9 cellular contexts compared by ENCODE assay signal in genomic region chr17:6070895-6071511, GRCh38. TPM values are rescaled to one million over a fixed set of nuclear protein-coding genes. Genes with fewer than 3 reads are reported as not detected.
DNase-seq lines count a peak whose midpoint lies in the region; ATAC-seq, FAIRE-seq and TF ChIP-seq lines count a peak whose summit lies in the region.
"Had no signal": no experiment of that assay in that cellular context is flagged by ENCODE, and none has a peak within 500 bp of the region (broad histone marks: within the 10 kb centered on the region; RNA-seq: fewer than 3 reads in every experiment).

No MANE protein-coding gene starts in this region.

- TF ChIP-seq EP300 in HepG2 (IDR thresholded peaks at IDR 0.05; ENCODE audit: low read depth in 2 of 2, low read length in 2 of 2) (no peak), HepG2 (CRISPR knock-in tag; IDR thresholded peaks at IDR 0.05; ENCODE audit: borderline replicate concordance) (no peak), suprapubic skin (IDR thresholded peaks at IDR 0.05) (no peak)

- H3K4me3 Mint-ChIP-seq in central memory CD8-positive, alpha-beta T cell, result peak overlapping the region; percentile 48

- peak overlapping the region; percentile 69 for H3K4me2 ChIP-seq in HepG2 (ENCODE audit: low read depth, low read length)

- H3K36me3 ChIP-seq in HepG2 (replicated peaks in 1 of 2; ENCODE audit: control insufficient read depth in 1 of 2, insufficient read depth in 2 of 2, low read length in 2 of 2) (no peaks in the 10 kb centered on the region), suprapubic skin (no peaks in the 10 kb centered on the region)

- peaks cover 13% of the 10 kb centered on the region for H3K4me1 Mint-ChIP-seq in central memory CD8-positive, alpha-beta T cell

- H3K27ac ChIP-seq in HepG2 (ENCODE audit: extremely low read length, insufficient read depth, low read length), result no peak overlapping the region
- H3K27ac ChIP-seq in suprapubic skin, result no peak overlapping the region

- ATAC-seq in central memory CD8-positive, alpha-beta T cell (replicated peaks; ENCODE audit: extremely low read depth, poor library complexity, severe bottlenecking), result no peak
- peak; percentile 27; the same call in 2 of the 3 replicates for ATAC-seq in HepG2
- no peak for ATAC-seq in HG03442 (IDR thresholded peaks at IDR 0.05; ENCODE audit: unreplicated experiment)

- H3K27me3 ChIP-seq in HepG2 (ENCODE audit: control insufficient read depth in 1 of 2, insufficient read depth in 2 of 2, low read length in 2 of 2) (peaks cover 6 to 39% of the 10 kb centered on the region in 2 experiments), suprapubic skin (peaks cover 87% of the 10 kb centered on the region)

- H3K27ac Mint-ChIP-seq in central memory CD8-positive, alpha-beta T cell (ENCODE audit: low read depth), result no peak overlapping the region

- no peak for FAIRE-seq in HepG2 (lab: Jason Lieb, UNC)

- H3K4me3 ChIP-seq in HepG2 (replicated peaks in 1 of 3; ENCODE audit: insufficient read depth in 1 of 3, low read depth in 2 of 3, low read length in 3 of 3) (peak overlapping the region; percentile 47 to 69 (median 53)), suprapubic skin (peak overlapping the region; percentile 61)

- no TSS peak for BruUV-seq in HepG2 (replicated peaks; lab: Mats Ljungman, UMichigan)

- H3K9ac ChIP-seq in HepG2 (ENCODE audit: insufficient read depth, low read depth, low read length), result no peak overlapping the region

- H3K27me3 Mint-ChIP-seq in central memory CD8-positive, alpha-beta T cell, result peaks cover 89% of the 10 kb centered on the region

- intact Hi-C loops in HepG2 (cut with micrococcal nuclease; ENCODE audit: unreplicated experiment), result no loop called here

- H4K20me1 ChIP-seq in HepG2 (ENCODE audit: insufficient read depth, low read length), result no peaks in the 10 kb centered on the region

- H3K79me2 ChIP-seq in HepG2 (ENCODE audit: insufficient read depth, low read length), result no peaks in the 10 kb centered on the region

- DNase-seq in NCI-H345 (lab: John Stamatoyannopoulos, UW) (peak; percentile 18), NCI-H345 treated with DMSO at 0.1 percent for 48 hours (lab: John Stamatoyannopoulos, UW; ENCODE audit: unreplicated experiment) (no peak), HepG2 (ENCODE audit: low spot score) (no peak), suprapubic skin (ENCODE audit: low spot score in 2 of 2) (no peak), GM19238 (ENCODE audit: insufficient read length, low spot score) (no peak), NCI-H187 treated with DMSO at 0.1 percent for 48 hours (lab: John Stamatoyannopoulos, UW) (no peak)
- DNase-seq in central memory CD8-positive, alpha-beta T cell (ENCODE audit: low spot score in 2 of 2), result no peak
- DNase-seq: NCI-H1436 treated with DMSO at 0.1 percent for 48 hours had no signal

- no peak for TF ChIP-seq RAD21 in HepG2 (CRISPR knock-in tag; IDR thresholded peaks at IDR 0.05)

- H2AFZ ChIP-seq in HepG2 (ENCODE audit: low read length), result peak overlapping the region; percentile 42

- CTCF ChIA-PET in HepG2 (lab: Yijun Ruan, JAX; ENCODE audit: low intra/inter-chr PET ratio, low total read pairs), result no interaction called here

- POLR2A ChIA-PET in HepG2 (lab: Yijun Ruan, JAX), result interaction anchor here (1.4 kb wide), 1 partner anchor 9 kb away, joined by 6 read pairs; no protein-coding TSS in a partner anchor

- H3K9me3 ChIP-seq in HepG2 (ENCODE audit: low read length) (no peaks in the 10 kb centered on the region), suprapubic skin (no peaks in the 10 kb centered on the region)

- peaks cover 15% of the 10 kb centered on the region for H3K4me1 ChIP-seq in HepG2 (ENCODE audit: insufficient read depth, low read length)
- peaks cover 19% of the 10 kb centered on the region for H3K4me1 ChIP-seq in suprapubic skin

- H3K36me3 Mint-ChIP-seq in central memory CD8-positive, alpha-beta T cell (ENCODE audit: insufficient read depth), result peaks cover 2% of the 10 kb centered on the region

- no peaks in the 10 kb centered on the region for H3K9me3 Mint-ChIP-seq in central memory CD8-positive, alpha-beta T cell

- 0 out of 2 replicates have a peak, but pooled peaks have one; percentile 12 for TF ChIP-seq CTCF in HepG2 (CRISPR knock-in tag; IDR thresholded peaks at IDR 0.05)
- TF ChIP-seq CTCF in suprapubic skin (IDR thresholded peaks at IDR 0.05), result no peak

- 13% methylated on average over 10 of the region's 42 CpGs for WGBS in HepG2 (ENCODE audit: low lambda C conversion rate)
- WGBS in suprapubic skin, result 1% methylated on average over 13 of the region's 42 CpGs

- in situ Hi-C loops in HepG2 (cut with HindIII; ENCODE audit: extremely low pct_ligation_motif_present, low pct_unique_long_range_greater_than_20kb), result no loop called here

- no peak for TF ChIP-seq POLR2A in HepG2 (IDR thresholded peaks at IDR 0.05; ENCODE audit: insufficient read depth in 1 of 2, low read depth in 2 of 2, low read length in 2 of 2)
- no peak for TF ChIP-seq POLR2A in suprapubic skin (IDR thresholded peaks at IDR 0.05)

TF ChIP-seq in HepG2, 621 proteins besides CTCF, POLR2A, EP300 and RAD21 (continues in another document):
- TF ChIP-seq ZNF766 (CRISPR knock-in tag; IDR thresholded peaks at IDR 0.05; ENCODE audit: borderline replicate concordance) (no peak), ZNF513 (CRISPR knock-in tag; conservative IDR thresholded peaks at IDR 0.05) (no peak), CENPX (CRISPR knock-in tag; IDR thresholded peaks at IDR 0.05) (no peak), ADNP (CRISPR knock-in tag; IDR thresholded peaks at IDR 0.05) (no peak), ZNF687 (CRISPR knock-in tag; IDR thresholded peaks at IDR 0.05) (peak; percentile 17; the same call in 1 of the 2 replicates), ZSCAN21 (CRISPR knock-in tag; IDR thresholded peaks at IDR 0.05; ENCODE audit: borderline replicate concordance) (no peak)

RNA-seq across cellular contexts. Expression of gene WSCD1, which starts 0.8 kb away (rescaled TPM):
- total RNA-seq in HepG2 (2016; rRNA removed; fragmentation: Illumina TruSeq; extraction: Trizol) (2.2 and 2.7 TPM in 2 replicates), suprapubic skin (1 to 10 TPM in 3 of 4 donors, under 1 TPM in 1; 0.76 to 4.9 (median 1.6) TPM)
- 1.3 and 1.5 TPM in 2 replicates for total RNA-seq in HepG2 (2016; cell fraction: cytosol; rRNA removed; fragmentation: Illumina TruSeq; extraction: Trizol; ENCODE audit: low read depth)
- total RNA-seq in HepG2 (2016; cell fraction: insoluble cytoplasmic fraction; rRNA removed; fragmentation: Illumina TruSeq; extraction: Trizol), result 2.3 and 2.6 TPM in 2 replicates
- 3.8 TPM in 2 replicates for total RNA-seq in HepG2 (2016; cell fraction: membrane; rRNA removed; fragmentation: Illumina TruSeq; extraction: Trizol)
- total RNA-seq in HepG2 (2016; cell fraction: nucleus; rRNA removed; fragmentation: Illumina TruSeq; extraction: Trizol), result 1.4 and 1.6 TPM in 2 replicates
- polyA plus RNA-seq in HepG2 (2011; rRNA removed), result 0.24 and 0.50 TPM in 2 replicates
- polyA plus RNA-seq in HepG2 (2011; cell fraction: cytosol; rRNA removed), result 0.60 and 0.71 TPM in 2 replicates
- polyA plus RNA-seq in HepG2 (2011; cell fraction: nucleus; rRNA removed), result 0.48 and 0.57 TPM in 2 replicates
- polyA plus RNA-seq in HepG2 (2012), result 0.43 and 0.65 TPM in 2 replicates
- polyA plus RNA-seq in HepG2 (2016; cell fraction: cytosol; fragmentation: Illumina TruSeq; extraction: Trizol; ENCODE audit: low read depth), result 1.2 and 1.5 TPM in 2 replicates
- 2.5 and 3.8 TPM in 2 replicates for polyA plus RNA-seq in HepG2 (2016; cell fraction: insoluble cytoplasmic fraction; fragmentation: Illumina TruSeq; extraction: Trizol; ENCODE audit: low read depth)
- polyA plus RNA-seq in HepG2 (2016; cell fraction: membrane; fragmentation: Illumina TruSeq; extraction: Trizol; ENCODE audit: low read depth), result 2.6 and 3.4 TPM in 2 replicates
- polyA plus RNA-seq in HepG2 (2016; cell fraction: nucleus; fragmentation: Illumina TruSeq; extraction: Trizol; ENCODE audit: insufficient read depth, low read depth), result 2.0 and 2.1 TPM in 2 replicates
- 1.2 TPM in 1 of 2 replicates, not detected in the other for polyA minus RNA-seq in HepG2 (2011; rRNA and poly(A)+ RNA removed; ENCODE audit: low replicate concordance)
- 0.69 and 0.70 TPM in 2 replicates for polyA minus RNA-seq in HepG2 (2011; cell fraction: cytosol; rRNA and poly(A)+ RNA removed)
- polyA minus RNA-seq in HepG2 (2011; cell fraction: nucleus; rRNA and poly(A)+ RNA removed), result 0.12 and 0.13 TPM in 2 replicates
